In the genomic region with DNA sequence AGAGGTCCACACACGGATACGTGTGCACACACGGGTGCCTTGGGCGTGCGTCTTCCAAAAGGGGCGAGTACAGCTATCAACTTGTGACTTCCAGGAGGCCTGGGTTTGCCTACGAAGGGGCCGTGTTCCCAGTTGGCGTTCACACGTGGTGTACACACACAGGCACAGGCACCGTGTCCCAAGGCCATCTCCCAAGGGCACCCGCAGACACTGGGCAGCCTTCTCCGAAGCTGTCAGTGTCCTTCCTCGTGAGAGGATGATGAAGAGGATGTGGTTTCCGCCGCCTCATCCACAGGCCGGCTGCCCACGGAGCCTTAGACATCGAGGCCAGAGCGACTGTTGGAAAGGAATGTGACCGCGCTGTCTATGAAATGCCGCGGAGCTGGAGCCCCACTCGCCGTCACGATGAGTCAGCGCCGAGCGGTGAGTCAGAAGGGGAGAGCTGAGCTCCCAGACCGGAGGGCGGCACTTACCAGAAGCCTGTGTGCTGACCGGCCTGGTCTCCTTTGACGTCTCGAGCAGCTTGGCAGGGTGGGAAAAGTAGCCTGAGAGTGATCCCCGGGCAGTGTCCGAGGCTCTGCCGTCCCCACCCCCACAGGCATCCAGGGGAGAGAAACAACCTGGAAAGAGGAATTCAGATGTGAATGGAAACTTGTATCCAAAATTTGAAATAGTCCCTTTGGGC, we compare ENCODE assay signal across 1 cellular context.
TF ChIP-seq lines count a peak whose summit lies in the region.

No MANE protein-coding gene starts in this region.

TF ChIP-seq in SK-N-SH, 30 proteins besides CTCF, POLR2A, EP300 and RAD21 (continued from another document):
- TF ChIP-seq, protein P1, sequence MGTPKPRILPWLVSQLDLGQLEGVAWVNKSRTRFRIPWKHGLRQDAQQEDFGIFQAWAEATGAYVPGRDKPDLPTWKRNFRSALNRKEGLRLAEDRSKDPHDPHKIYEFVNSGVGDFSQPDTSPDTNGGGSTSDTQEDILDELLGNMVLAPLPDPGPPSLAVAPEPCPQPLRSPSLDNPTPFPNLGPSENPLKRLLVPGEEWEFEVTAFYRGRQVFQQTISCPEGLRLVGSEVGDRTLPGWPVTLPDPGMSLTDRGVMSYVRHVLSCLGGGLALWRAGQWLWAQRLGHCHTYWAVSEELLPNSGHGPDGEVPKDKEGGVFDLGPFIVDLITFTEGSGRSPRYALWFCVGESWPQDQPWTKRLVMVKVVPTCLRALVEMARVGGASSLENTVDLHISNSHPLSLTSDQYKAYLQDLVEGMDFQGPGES (IDR thresholded peaks at IDR 0.05; ENCODE audit: low read depth, low read length) = no peak
